11 cellular contexts compared by ENCODE assay signal in genomic region chr6:155628315-155628714, GRCh38.
DNase-seq lines count a peak whose midpoint lies in the region; ATAC-seq and TF ChIP-seq lines count a peak whose summit lies in the region.
"Had no signal": no experiment of that assay in that cellular context is flagged by ENCODE, and none has a peak within 500 bp of the region (broad histone marks: within the 10 kb centered on the region; RNA-seq: fewer than 3 reads in every experiment).

No MANE protein-coding gene starts in this region.

- no peak overlapping the region for H3K27ac ChIP-seq in spleen

- no peaks in the 10 kb centered on the region for H3K36me3 ChIP-seq in spleen

- intact Hi-C loops in activated CD8-positive, alpha-beta T cell treated with anti-CD3 and anti-CD28 coated beads for 36 hours (cut with micrococcal nuclease): no loop called here
- intact Hi-C loops in spleen (cut with DNase I; ENCODE audit: low total_unique reads): no loop called here

- peak overlapping the region; percentile 3 for H3K27ac Mint-ChIP-seq in activated CD8-positive, alpha-beta T cell treated with anti-CD3 and anti-CD28 coated beads for 36 hours
- no peak overlapping the region for H3K27ac Mint-ChIP-seq in activated CD8-positive, alpha-beta T cell treated with anti-CD3 and anti-CD28 coated beads, Interleukin-2, amount 10 ng/mL, durations not matched to agents 7 days and 5 days
- H3K27ac Mint-ChIP-seq in activated CD4-positive, alpha-beta memory T cell treated with anti-CD3 and anti-CD28 coated beads, Interleukin-2, amount 10 ng/mL, durations not matched to agents 7 days and 5 days: peak overlapping the region; percentile 77
- H3K27ac Mint-ChIP-seq in osteocyte (ENCODE audit: unreplicated experiment): no peak overlapping the region
- H3K27ac Mint-ChIP-seq: type B pancreatic cell had no signal

- ATAC-seq in activated CD8-positive, alpha-beta T cell treated with anti-CD3 and anti-CD28 coated beads for 36 hours: peak; percentile 93
- no peak for ATAC-seq in activated CD8-positive, alpha-beta T cell treated with anti-CD3 and anti-CD28 coated beads, Interleukin-2, amount 10 ng/mL, durations not matched to agents 7 days and 5 days
- peak; percentile 96 for ATAC-seq in HG02852 (IDR thresholded peaks at IDR 0.05; ENCODE audit: unreplicated experiment)

- H3K9me3 Mint-ChIP-seq in activated CD8-positive, alpha-beta T cell treated with anti-CD3 and anti-CD28 coated beads for 36 hours: no peaks in the 10 kb centered on the region
- no peaks in the 10 kb centered on the region for H3K9me3 Mint-ChIP-seq in activated CD8-positive, alpha-beta T cell treated with anti-CD3 and anti-CD28 coated beads, Interleukin-2, amount 10 ng/mL, durations not matched to agents 7 days and 5 days (ENCODE audit: insufficient read depth)
- peaks cover 8% of the 10 kb centered on the region for H3K9me3 Mint-ChIP-seq in activated CD4-positive, alpha-beta memory T cell treated with anti-CD3 and anti-CD28 coated beads, Interleukin-2, amount 10 ng/mL, durations not matched to agents 7 days and 5 days
- H3K9me3 Mint-ChIP-seq in osteocyte (ENCODE audit: unreplicated experiment): no peaks in the 10 kb centered on the region
- H3K9me3 Mint-ChIP-seq: type B pancreatic cell had no signal

- H3K4me3 ChIP-seq in spleen: no peak overlapping the region

- CTCF ChIA-PET in activated CD8-positive, alpha-beta T cell treated with anti-CD3 and anti-CD28 coated beads for 36 hours (lab: Charles Lee): interaction anchor here (1.0 kb wide), 1 partner anchor 9 kb away, joined by 3 read pairs; no protein-coding TSS in a partner anchor
- CTCF ChIA-PET in activated CD8-positive, alpha-beta T cell treated with anti-CD3 and anti-CD28 coated beads, Interleukin-2, amount 10 ng/mL, durations not matched to agents 7 days and 5 days (lab: Charles Lee): no interaction called here
- CTCF ChIA-PET in activated CD4-positive, alpha-beta memory T cell treated with anti-CD3 and anti-CD28 coated beads, Interleukin-2, amount 10 ng/mL, durations not matched to agents 7 days and 5 days (lab: Charles Lee): no interaction called here

- no peak overlapping the region for H3K4me3 Mint-ChIP-seq in activated CD8-positive, alpha-beta T cell treated with anti-CD3 and anti-CD28 coated beads for 36 hours
- no peak overlapping the region for H3K4me3 Mint-ChIP-seq in activated CD8-positive, alpha-beta T cell treated with anti-CD3 and anti-CD28 coated beads, Interleukin-2, amount 10 ng/mL, durations not matched to agents 7 days and 5 days
- H3K4me3 Mint-ChIP-seq in activated CD4-positive, alpha-beta memory T cell treated with anti-CD3 and anti-CD28 coated beads, Interleukin-2, amount 10 ng/mL, durations not matched to agents 7 days and 5 days: no peak overlapping the region
- H3K4me3 Mint-ChIP-seq in osteocyte (ENCODE audit: unreplicated experiment): no peak overlapping the region
- H3K4me3 Mint-ChIP-seq: type B pancreatic cell had no signal

- TF ChIP-seq POLR2A in spleen (IDR thresholded peaks at IDR 0.05): no peak

- no peaks in the 10 kb centered on the region for H3K4me1 ChIP-seq in spleen

- WGBS in spleen, 5 donors: 74 to 84% (median 79%) methylated on average over 7 of the region's 7 CpGs

- POLR2A ChIA-PET in activated CD8-positive, alpha-beta T cell treated with anti-CD3 and anti-CD28 coated beads for 36 hours (lab: Charles Lee): no interaction called here
- POLR2A ChIA-PET in activated CD8-positive, alpha-beta T cell treated with anti-CD3 and anti-CD28 coated beads, Interleukin-2, amount 10 ng/mL, durations not matched to agents 7 days and 5 days (lab: Charles Lee): interaction anchor here (0.7 kb wide), 1 partner anchor 22 kb away, joined by 4 read pairs; no protein-coding TSS in a partner anchor
- POLR2A ChIA-PET in activated CD4-positive, alpha-beta memory T cell treated with anti-CD3 and anti-CD28 coated beads, Interleukin-2, amount 10 ng/mL, durations not matched to agents 7 days and 5 days (lab: Charles Lee): no interaction called here

- H3K27me3 ChIP-seq in spleen (replicated peaks in 1 of 7): no peaks in the 10 kb centered on the region

- no peaks in the 10 kb centered on the region for H3K36me3 Mint-ChIP-seq in activated CD8-positive, alpha-beta T cell treated with anti-CD3 and anti-CD28 coated beads for 36 hours (ENCODE audit: low read depth)
- H3K36me3 Mint-ChIP-seq in activated CD8-positive, alpha-beta T cell treated with anti-CD3 and anti-CD28 coated beads, Interleukin-2, amount 10 ng/mL, durations not matched to agents 7 days and 5 days (ENCODE audit: low read depth): no peaks in the 10 kb centered on the region
- peaks cover 7% of the 10 kb centered on the region for H3K36me3 Mint-ChIP-seq in activated CD4-positive, alpha-beta memory T cell treated with anti-CD3 and anti-CD28 coated beads, Interleukin-2, amount 10 ng/mL, durations not matched to agents 7 days and 5 days (ENCODE audit: low read depth)
- H3K36me3 Mint-ChIP-seq in osteocyte (ENCODE audit: unreplicated experiment): no peaks in the 10 kb centered on the region
- H3K36me3 Mint-ChIP-seq: type B pancreatic cell had no signal

- peaks cover 6% of the 10 kb centered on the region for H3K4me1 Mint-ChIP-seq in activated CD8-positive, alpha-beta T cell treated with anti-CD3 and anti-CD28 coated beads for 36 hours (ENCODE audit: low read depth)
- H3K4me1 Mint-ChIP-seq in activated CD8-positive, alpha-beta T cell treated with anti-CD3 and anti-CD28 coated beads, Interleukin-2, amount 10 ng/mL, durations not matched to agents 7 days and 5 days (ENCODE audit: low read depth): no peaks in the 10 kb centered on the region
- peaks cover 13% of the 10 kb centered on the region for H3K4me1 Mint-ChIP-seq in activated CD4-positive, alpha-beta memory T cell treated with anti-CD3 and anti-CD28 coated beads, Interleukin-2, amount 10 ng/mL, durations not matched to agents 7 days and 5 days
- no peaks in the 10 kb centered on the region for H3K4me1 Mint-ChIP-seq in osteocyte (ENCODE audit: unreplicated experiment)

- TF ChIP-seq CTCF in activated CD8-positive, alpha-beta T cell treated with anti-CD3 and anti-CD28 coated beads for 36 hours (IDR thresholded peaks at IDR 0.05): no peak
- TF ChIP-seq CTCF in osteocyte (IDR thresholded peaks at IDR 0.05) (no peak), spleen (IDR thresholded peaks at IDR 0.05 in 8 of 11, conservative IDR thresholded peaks at IDR 0.05 in 3 of 11) (no peak)

- peak; percentile 74 for DNase-seq in activated CD8-positive, alpha-beta T cell treated with anti-CD3 and anti-CD28 coated beads for 36 hours
- DNase-seq in activated CD8-positive, alpha-beta T cell treated with anti-CD3 and anti-CD28 coated beads, Interleukin-2, amount 10 ng/mL, durations not matched to agents 7 days and 5 days: no peak
- peak; percentile 23 for DNase-seq in activated CD4-positive, alpha-beta memory T cell treated with anti-CD3 and anti-CD28 coated beads, Interleukin-2, amount 10 ng/mL, durations not matched to agents 7 days and 5 days
- DNase-seq in stimulated activated CD8-positive, alpha-beta memory T cell treated with anti-CD3 and anti-CD28 coated beads, Interleukin-7, amount 100 ng/mL, for 48 hours (ENCODE audit: extremely low read depth in 1 of 2, low read depth in 1 of 2): peak; percentile 8 to 49
- no peak for DNase-seq in osteocyte (ENCODE audit: extremely low spot score, unreplicated experiment)
- DNase-seq in spleen: no peak
- no peak for DNase-seq in 8988T
- DNase-seq: dermis blood vessel endothelial cell, IMR-90 had no signal

- H3K27me3 Mint-ChIP-seq in activated CD8-positive, alpha-beta T cell treated with anti-CD3 and anti-CD28 coated beads for 36 hours: peaks cover 2% of the 10 kb centered on the region
- H3K27me3 Mint-ChIP-seq in activated CD8-positive, alpha-beta T cell treated with anti-CD3 and anti-CD28 coated beads, Interleukin-2, amount 10 ng/mL, durations not matched to agents 7 days and 5 days (ENCODE audit: low read depth): no peaks in the 10 kb centered on the region
- H3K27me3 Mint-ChIP-seq in activated CD4-positive, alpha-beta memory T cell treated with anti-CD3 and anti-CD28 coated beads, Interleukin-2, amount 10 ng/mL, durations not matched to agents 7 days and 5 days: no peaks in the 10 kb centered on the region
- no peaks in the 10 kb centered on the region for H3K27me3 Mint-ChIP-seq in osteocyte (ENCODE audit: unreplicated experiment)
- H3K27me3 Mint-ChIP-seq: type B pancreatic cell had no signal

- H3K9me3 ChIP-seq in spleen: peaks cover 0 to 7% (median 0%) of the 10 kb centered on the region in 8 donors

Comparison
In these comparisons a context has a peak if more than half of its experiments do, and no peak if none do; other contexts are left out.
1. DNase-seq: peak in activated CD8-positive, alpha-beta T cell treated with anti-CD3 and anti-CD28 coated beads for 36 hours (single experiment), activated CD4-positive, alpha-beta memory T cell treated with anti-CD3 and anti-CD28 coated beads, Interleukin-2, amount 10 ng/mL, durations not matched to agents 7 days and 5 days (single experiment) and stimulated activated CD8-positive, alpha-beta memory T cell treated with anti-CD3 and anti-CD28 coated beads, Interleukin-7, amount 100 ng/mL, for 48 hours (2 of 2); none in activated CD8-positive, alpha-beta T cell treated with anti-CD3 and anti-CD28 coated beads, Interleukin-2, amount 10 ng/mL, durations not matched to agents 7 days and 5 days (single experiment), osteocyte (single experiment), spleen (single experiment) and 8988T (single experiment).
2. H3K27ac Mint-ChIP-seq: peak in activated CD8-positive, alpha-beta T cell treated with anti-CD3 and anti-CD28 coated beads for 36 hours (single experiment) and activated CD4-positive, alpha-beta memory T cell treated with anti-CD3 and anti-CD28 coated beads, Interleukin-2, amount 10 ng/mL, durations not matched to agents 7 days and 5 days (single experiment); none in activated CD8-positive, alpha-beta T cell treated with anti-CD3 and anti-CD28 coated beads, Interleukin-2, amount 10 ng/mL, durations not matched to agents 7 days and 5 days (single experiment) and osteocyte (single experiment).